ENCODE assay signal across 23 cellular contexts in genomic region chr1:80675469-80675868, GRCh38.
A peak's percentile ranks its signal among the peaks of the same experiment; 100 is the strongest.
DNase-seq lines count a peak whose midpoint lies in the region; ATAC-seq and TF ChIP-seq lines count a peak whose summit lies in the region.
"Had no signal": no experiment of that assay in that cellular context is flagged by ENCODE, and none has a peak within 500 bp of the region (broad histone marks: within the 10 kb centered on the region; RNA-seq: fewer than 3 reads in every experiment).

No MANE protein-coding gene starts in this region.

- TF ChIP-seq CTCF in HEK293 (tag by site-specific recombination; IDR thresholded peaks at IDR 0.05) (no peak), fibroblast of pulmonary artery (IDR thresholded peaks at IDR 0.05; ENCODE audit: low read length, missing control alignments) (no peak), lower leg skin (IDR thresholded peaks at IDR 0.05) (no peak)

- no peaks in the 10 kb centered on the region for H3K27me3 ChIP-seq in neuronal stem cell (ENCODE audit: control insufficient read depth in 3 of 3, insufficient read depth in 3 of 3, low read depth in 1 of 3, low read length in 3 of 3)
- H3K27me3 ChIP-seq: right atrium auricular region had no signal

- H2BK120ac ChIP-seq in neuronal stem cell (ENCODE audit: low read depth, low read length) = no peak overlapping the region

- CTCF ChIA-PET in HEK293 (lab: Yijun Ruan, JAX) = no interaction called here

- no peak overlapping the region for H3K14ac ChIP-seq in neuronal stem cell (ENCODE audit: low read length)

- no peak overlapping the region for H2BK15ac ChIP-seq in neuronal stem cell (ENCODE audit: low read length)

- H3K27ac ChIP-seq in HEK293 (ENCODE audit: extremely low read depth, low read depth, low read length) = no peak overlapping the region
- H3K27ac ChIP-seq in neuronal stem cell (replicated peaks; ENCODE audit: low read length) = peak overlapping the region; percentile 3
- no peak overlapping the region for H3K27ac ChIP-seq in caudate nucleus (ENCODE audit: low read depth, low read length)
- H3K27ac ChIP-seq: left ventricle myocardium inferior, right atrium auricular region, SK-N-MC, VCaP had no signal

- no peak for ATAC-seq in left colon
- ATAC-seq: activated naive CD8-positive, alpha-beta T cell treated with anti-CD3 and anti-CD28 coated beads, Interleukin-2, amount 50 U/mL, for 24 hours had no signal

- H3K4me3 ChIP-seq in HEK293 (ENCODE audit: low read depth, low read length) (no peak overlapping the region), fibroblast of pulmonary artery (replicated peaks; ENCODE audit: low read depth, low read length) (no peak overlapping the region), neuronal stem cell (ENCODE audit: low read length in 2 of 2) (no peak overlapping the region), lower leg skin (ENCODE audit: low read depth, poor library complexity, severe bottlenecking) (no peak overlapping the region)
- H3K4me3 ChIP-seq: left ventricle myocardium inferior, right atrium auricular region, SK-N-MC had no signal

- no peak overlapping the region for H4K8ac ChIP-seq in neuronal stem cell (ENCODE audit: low read depth, low read length)

- no peaks in the 10 kb centered on the region for H3K79me1 ChIP-seq in neuronal stem cell (ENCODE audit: low read depth, low read length)

- no CpG with 5 or more reads among the region's 4 CpGs for WGBS in neuronal stem cell (ENCODE audit: extremely low coverage in 2 of 2, insufficient read length in 2 of 2, insufficient replicate concordance in 1 of 2), 2 donors
- WGBS in lower leg skin, 2 donors = 63 to 70% methylated on average over 4 of the region's 4 CpGs

- no peak overlapping the region for H4K91ac ChIP-seq in neuronal stem cell (ENCODE audit: low read depth, low read length, poor library complexity)

- H3K4me2 ChIP-seq in neuronal stem cell (ENCODE audit: insufficient read depth, low read length, poor library complexity, severe bottlenecking) = no peak overlapping the region

- intact Hi-C loops in left colon (cut with DNase I, micrococcal nuclease) = no loop called here
- intact Hi-C loops in lower leg skin (cut with DNase I; ENCODE audit: low total_unique reads) = no loop called here

- H3K9me3 ChIP-seq in HEK293 (ENCODE audit: control insufficient read depth, insufficient read depth, low read depth, low read length) (no peaks in the 10 kb centered on the region), neuronal stem cell (replicated peaks in 1 of 2; ENCODE audit: control insufficient read depth in 2 of 2, insufficient read depth in 1 of 2, low read depth in 1 of 2, low read length in 2 of 2) (no peaks in the 10 kb centered on the region)
- H3K9me3 ChIP-seq: left ventricle myocardium inferior, right atrium auricular region had no signal

- H3K18ac ChIP-seq in neuronal stem cell (ENCODE audit: low read length) = no peak overlapping the region

- H3K36me3 ChIP-seq in HEK293 (ENCODE audit: control insufficient read depth in 2 of 2, insufficient read depth in 1 of 2, low read length in 2 of 2) = no peaks in the 10 kb centered on the region
- no peaks in the 10 kb centered on the region for H3K36me3 ChIP-seq in neuronal stem cell (replicated peaks in 1 of 2; ENCODE audit: control insufficient read depth in 2 of 2, insufficient read depth in 2 of 2, low read length in 2 of 2)
- H3K36me3 ChIP-seq: left ventricle myocardium inferior, right atrium auricular region had no signal

- no peak overlapping the region for H2BK5ac ChIP-seq in neuronal stem cell (ENCODE audit: low read length)

- H3K9ac ChIP-seq in neuronal stem cell (ENCODE audit: low read depth, low read length, poor library complexity) = no peak overlapping the region

- no peak overlapping the region for H2BK12ac ChIP-seq in neuronal stem cell (ENCODE audit: low read length)

- H2AFZ ChIP-seq in neuronal stem cell (ENCODE audit: low read length) = peak overlapping the region; percentile 47

- no peak overlapping the region for H2AK5ac ChIP-seq in neuronal stem cell (ENCODE audit: low read depth, low read length)

- POLR2A ChIA-PET in HEK293 (lab: Yijun Ruan, JAX) = no interaction called here

- TF ChIP-seq POLR2A in lower leg skin (IDR thresholded peaks at IDR 0.05) = no peak

- no peak overlapping the region for H3K23ac ChIP-seq in neuronal stem cell (ENCODE audit: low read depth, low read length, poor library complexity)

- H3K4me1 ChIP-seq in HEK293 (ENCODE audit: control insufficient read depth, insufficient read depth, low read length) (no peaks in the 10 kb centered on the region), neuronal stem cell (ENCODE audit: control insufficient read depth in 2 of 2, insufficient read depth in 1 of 2, low read depth in 1 of 2, low read length in 2 of 2) (peaks cover 2 to 16% of the 10 kb centered on the region in 2 donors)
- H3K4me1 ChIP-seq: left ventricle myocardium inferior, right atrium auricular region had no signal

- DNase-seq in amniotic epithelial cell (ENCODE audit: low read depth) (peak; percentile 12), fibroblast of pulmonary artery (ENCODE audit: low read depth) (peak; percentile 11), neuronal stem cell (ENCODE audit: low spot score) (no peak), left colon (no peak), lower leg skin (ENCODE audit: low spot score in 2 of 2) (no peak), GDM1 (lab: John Stamatoyannopoulos, UW) (no peak), caudate nucleus (lab: John Stamatoyannopoulos, UW) (no peak)
- DNase-seq: activated CD8-positive, alpha-beta memory T cell treated with anti-CD3 and anti-CD28 coated beads, Interleukin-2, amount 50 U/mL, for 4 hours; activated naive CD8-positive, alpha-beta T cell treated with anti-CD3 and anti-CD28 coated beads, Interleukin-2, amount 50 U/mL, for 24 hours; AML-193; central memory CD4-positive, alpha-beta T cell; erythroblast; left ventricle myocardium inferior; NCI-H1105; NCI-H524; RPMI8226; stimulated activated CD4-positive, alpha-beta T cell treated with anti-CD3 and anti-CD28 coated beads, Interleukin-15, amount 100 ng/mL, for 24 hours; substantia nigra; T-helper 2 cell had no signal

- no peak overlapping the region for H3K4ac ChIP-seq in neuronal stem cell (ENCODE audit: low read length)

TF ChIP-seq in HEK293, 187 proteins besides CTCF, POLR2A, EP300 and RAD21:
- no peak for TF ChIP-seq IKZF3 (tag by site-specific recombination; IDR thresholded peaks at IDR 0.05)
- no peak for TF ChIP-seq ZNF529 (tag by site-specific recombination; IDR thresholded peaks at IDR 0.05; ENCODE audit: insufficient replicate concordance)
- TF ChIP-seq ZNF654 (tag by site-specific recombination; IDR thresholded peaks at IDR 0.05; ENCODE audit: low read depth) = no peak
- peak; percentile 67; the same call in 1 of the 2 replicates for TF ChIP-seq ATF2 (tag by site-specific recombination; IDR thresholded peaks at IDR 0.05; ENCODE audit: low read depth)

Comparison
In these comparisons a context has a peak if more than half of its experiments do, and no peak if none do; other contexts are left out.
1. DNase-seq: peak in amniotic epithelial cell (single experiment) and fibroblast of pulmonary artery (single experiment); none in neuronal stem cell (single experiment), left colon (0 of 2), lower leg skin (0 of 2), GDM1 (single experiment) and caudate nucleus (0 of 61).